In genomic region chr18:24492445-24492844, GRCh38 we compare ENCODE assay signal across 12 cellular contexts. TPM values are rescaled to one million over a fixed set of nuclear protein-coding genes. Genes with fewer than 3 reads are reported as not detected.
DNase-seq lines count a peak whose midpoint lies in the region; ATAC-seq and TF ChIP-seq lines count a peak whose summit lies in the region.
"Had no signal": no experiment of that assay in that cellular context is flagged by ENCODE, and none has a peak within 500 bp of the region (broad histone marks: within the 10 kb centered on the region; RNA-seq: fewer than 3 reads in every experiment).

No MANE protein-coding gene starts in this region.

- H3K4me1 Mint-ChIP-seq in stimulated activated naive CD8-positive, alpha-beta T cell treated with anti-CD3 and anti-CD28 coated beads, Interleukin-15, amount 100 ng/mL, for 72 hours, result peaks cover 25% of the 10 kb centered on the region
- peaks cover 12% of the 10 kb centered on the region for H3K4me1 Mint-ChIP-seq in activated T-helper 17 cell treated with anti-CD3 and anti-CD28 coated beads, Interleukin-2, amount 50 U/mL, for 72 hours

- DNase-seq in GM12865 (ENCODE audit: low read depth) (peak; percentile 77), germinal center (ENCODE audit: low spot score) (peak; percentile 47), NCI-H1105 (lab: John Stamatoyannopoulos, UW) (no peak)
- DNase-seq in stimulated activated naive CD8-positive, alpha-beta T cell treated with anti-CD3 and anti-CD28 coated beads, Interleukin-15, amount 100 ng/mL, for 72 hours, result no peak
- DNase-seq: activated T-cell treated with anti-CD3 and anti-CD28 coated beads, Interleukin-2, amount 50 U/mL, for 1 hour; CD4-positive, CD25-positive, alpha-beta regulatory T cell; stimulated activated CD4-positive, alpha-beta T cell treated with anti-CD3 and anti-CD28 coated beads, Interleukin-4, amount 100 ng/mL, for 24 hours had no signal

- no peak overlapping the region for H3K4me3 Mint-ChIP-seq in stimulated activated naive CD8-positive, alpha-beta T cell treated with anti-CD3 and anti-CD28 coated beads, Interleukin-15, amount 100 ng/mL, for 72 hours
- H3K4me3 Mint-ChIP-seq in activated T-helper 17 cell treated with anti-CD3 and anti-CD28 coated beads, Interleukin-2, amount 50 U/mL, for 72 hours, result no peak overlapping the region
- H3K4me3 Mint-ChIP-seq: CD4-positive, CD25-positive, alpha-beta regulatory T cell had no signal

- ATAC-seq in GM19467 (IDR thresholded peaks at IDR 0.05; ENCODE audit: unreplicated experiment) (peak; percentile 35), HG03139 (IDR thresholded peaks at IDR 0.05; ENCODE audit: unreplicated experiment) (peak; percentile 47)
- no peak for ATAC-seq in stimulated activated naive CD8-positive, alpha-beta T cell treated with anti-CD3 and anti-CD28 coated beads, Interleukin-15, amount 100 ng/mL, for 72 hours
- ATAC-seq in activated CD4-positive, CD25-positive, alpha-beta regulatory T cell treated with anti-CD3 and anti-CD28 coated beads, Interleukin-2, amount 50 U/mL, for 24 hours, result no peak
- no peak for ATAC-seq in activated T-helper 17 cell treated with anti-CD3 and anti-CD28 coated beads, Interleukin-2, amount 50 U/mL, for 72 hours (replicated peaks)

- TF ChIP-seq CTCF in GM12865 (IDR thresholded peaks at IDR 0.05; ENCODE audit: insufficient read depth, low read depth, low read length, missing control alignments), result no peak

- H3K9me3 Mint-ChIP-seq in stimulated activated naive CD8-positive, alpha-beta T cell treated with anti-CD3 and anti-CD28 coated beads, Interleukin-15, amount 100 ng/mL, for 72 hours, result no peaks in the 10 kb centered on the region
- no peaks in the 10 kb centered on the region for H3K9me3 Mint-ChIP-seq in activated T-helper 17 cell treated with anti-CD3 and anti-CD28 coated beads, Interleukin-2, amount 50 U/mL, for 72 hours
- H3K9me3 Mint-ChIP-seq: CD4-positive, CD25-positive, alpha-beta regulatory T cell had no signal

- H3K27me3 Mint-ChIP-seq in stimulated activated naive CD8-positive, alpha-beta T cell treated with anti-CD3 and anti-CD28 coated beads, Interleukin-15, amount 100 ng/mL, for 72 hours, result peaks cover 36% of the 10 kb centered on the region
- H3K27me3 Mint-ChIP-seq in activated T-helper 17 cell treated with anti-CD3 and anti-CD28 coated beads, Interleukin-2, amount 50 U/mL, for 72 hours, result peaks cover 9% of the 10 kb centered on the region

- H3K4me3 ChIP-seq in GM12865 (ENCODE audit: low read depth, low read length), result no peak overlapping the region
- H3K4me3 ChIP-seq: tibial nerve had no signal

- H3K27ac Mint-ChIP-seq in stimulated activated naive CD8-positive, alpha-beta T cell treated with anti-CD3 and anti-CD28 coated beads, Interleukin-15, amount 100 ng/mL, for 72 hours, result no peak overlapping the region
- no peak overlapping the region for H3K27ac Mint-ChIP-seq in activated T-helper 17 cell treated with anti-CD3 and anti-CD28 coated beads, Interleukin-2, amount 50 U/mL, for 72 hours
- H3K27ac Mint-ChIP-seq: CD4-positive, CD25-positive, alpha-beta regulatory T cell had no signal

- peaks cover 6% of the 10 kb centered on the region for H3K36me3 Mint-ChIP-seq in activated T-helper 17 cell treated with anti-CD3 and anti-CD28 coated beads, Interleukin-2, amount 50 U/mL, for 72 hours (ENCODE audit: low read depth)
- H3K36me3 Mint-ChIP-seq: CD4-positive, CD25-positive, alpha-beta regulatory T cell had no signal

RNA-seq across cellular contexts. Expression of gene HRH4, which starts 32.0 kb away (rescaled TPM):
- total RNA-seq in activated T-helper 17 cell treated with anti-CD3 and anti-CD28 coated beads, Interleukin-2, amount 50 U/mL, for 72 hours, result 1 to 10 TPM; 2.2 to 3.8 TPM

Comparison
In these comparisons a context has a peak if more than half of its experiments do, and no peak if none do; other contexts are left out.
1. DNase-seq: peak in GM12865 (single experiment) and germinal center (single experiment); none in NCI-H1105 (single experiment) and stimulated activated naive CD8-positive, alpha-beta T cell treated with anti-CD3 and anti-CD28 coated beads, Interleukin-15, amount 100 ng/mL, for 72 hours (0 of 2).
2. ATAC-seq: peak in GM19467 (single experiment) and HG03139 (single experiment); none in stimulated activated naive CD8-positive, alpha-beta T cell treated with anti-CD3 and anti-CD28 coated beads, Interleukin-15, amount 100 ng/mL, for 72 hours (single experiment), activated CD4-positive, CD25-positive, alpha-beta regulatory T cell treated with anti-CD3 and anti-CD28 coated beads, Interleukin-2, amount 50 U/mL, for 24 hours (0 of 2) and activated T-helper 17 cell treated with anti-CD3 and anti-CD28 coated beads, Interleukin-2, amount 50 U/mL, for 72 hours (single experiment).